12 cellular contexts compared by ENCODE assay signal in the genomic region with DNA sequence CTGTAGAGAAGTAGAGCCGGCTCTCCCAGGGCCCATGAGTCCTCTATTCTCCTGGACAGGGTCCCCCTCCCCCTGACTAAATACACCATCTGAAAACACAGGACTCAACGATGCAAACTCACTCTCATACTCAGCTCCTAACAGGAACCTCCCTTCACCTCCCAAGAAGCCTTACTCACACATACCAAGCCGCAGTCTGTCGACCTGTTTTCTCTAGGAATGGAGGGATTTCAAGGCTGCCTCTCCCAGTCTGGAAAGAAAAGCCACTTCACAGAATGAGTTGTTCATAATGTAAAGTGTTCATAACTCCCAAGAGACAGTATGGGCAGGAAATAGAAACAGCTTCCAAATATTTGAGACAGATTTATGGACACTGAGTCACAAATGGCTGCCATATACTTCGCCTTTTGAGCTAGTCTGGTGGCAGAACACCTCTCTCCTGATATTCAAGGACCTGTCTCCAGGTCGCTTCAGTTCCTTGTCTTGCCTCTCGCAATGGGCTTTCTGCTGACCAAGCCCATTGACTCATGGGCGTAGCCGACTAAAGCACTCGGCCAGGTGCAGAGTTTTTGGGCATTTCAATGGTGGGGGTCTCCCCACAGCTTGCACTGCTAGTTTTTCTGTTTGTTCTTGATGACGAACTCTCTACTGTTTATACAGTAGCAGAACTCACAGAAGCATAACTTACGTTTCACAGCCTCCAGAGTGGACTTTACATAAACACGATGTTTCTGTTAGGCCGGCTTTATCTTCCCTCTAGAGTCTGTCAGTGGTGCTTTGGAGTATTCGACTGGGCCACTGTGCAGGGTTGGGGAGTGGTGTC. TPM values are rescaled to one million over a fixed set of nuclear protein-coding genes. Genes with fewer than 3 reads are reported as not detected.
DNase-seq lines count a peak whose midpoint lies in the region; ATAC-seq and TF ChIP-seq lines count a peak whose summit lies in the region.
"Had no signal": no experiment of that assay in that cellular context is flagged by ENCODE, and none has a peak within 500 bp of the region (broad histone marks: within the 10 kb centered on the region; RNA-seq: fewer than 3 reads in every experiment).

No MANE protein-coding gene starts in this region.

- H3K27me3 ChIP-seq in ascending aorta (no peaks in the 10 kb centered on the region), testis (no peaks in the 10 kb centered on the region)
- H3K27me3 ChIP-seq: thyroid gland had no signal

- ATAC-seq in HG02870 (IDR thresholded peaks at IDR 0.05; ENCODE audit: unreplicated experiment) = no peak

- TF ChIP-seq POLR2A in testis (IDR thresholded peaks at IDR 0.05) = no peak

- DNase-seq in H4 (ENCODE audit: low spot score) (peak; percentile 44), ascending aorta (ENCODE audit: low spot score in 2 of 2) (peak in 1 of 2 donors; percentile 73), kidney tubule cell (ENCODE audit: low spot score) (peak; percentile 33), testis (no peak), GOT3 (lab: John Stamatoyannopoulos, UW) (no peak), mucosa of gallbladder (ENCODE audit: low spot score) (no peak)
- DNase-seq in activated CD4-positive, alpha-beta T cell treated with anti-CD3 and anti-CD28 coated beads for 48 hours = no peak
- DNase-seq: cortex of kidney, NCI-H69, thyroid gland had no signal

- TF ChIP-seq CTCF in ascending aorta (IDR thresholded peaks at IDR 0.05) (no peak), testis (IDR thresholded peaks at IDR 0.05) (no peak)

- H3K9me3 ChIP-seq in ascending aorta = no peaks in the 10 kb centered on the region
- H3K9me3 ChIP-seq in testis = no peaks in the 10 kb centered on the region
- H3K9me3 ChIP-seq: thyroid gland had no signal

- WGBS in testis, 2 donors = 67 to 79% methylated on average over 15 of the region's 15 CpGs

- H3K4me3 ChIP-seq in ascending aorta (peak overlapping the region in 1 of 2 donors; percentile 14), testis (no peak overlapping the region)
- H3K4me3 ChIP-seq: thyroid gland had no signal

- intact Hi-C loops in ascending aorta (cut with DNase I) (loop anchor here (1.0 kb wide), 1 partner anchor 17 kb away; no protein-coding TSS in a partner anchor), testis (cut with DNase I; ENCODE audit: low total_unique reads) (no loop called here)

- H3K36me3 ChIP-seq in ascending aorta = peaks cover 17 to 18% of the 10 kb centered on the region in 2 donors
- H3K36me3 ChIP-seq in testis (ENCODE audit: low read depth, missing control alignments) = no peaks in the 10 kb centered on the region
- H3K36me3 ChIP-seq: thyroid gland had no signal

- peaks cover 16 to 27% of the 10 kb centered on the region in 2 donors for H3K4me1 ChIP-seq in ascending aorta
- peaks cover 26% of the 10 kb centered on the region for H3K4me1 ChIP-seq in testis

- H3K27ac ChIP-seq in ascending aorta (peak overlapping the region; percentile 88 to 90), testis (peak overlapping the region; percentile 25 to 28)

RNA-seq across cellular contexts. Expression of a gene that starts 25.0 kb away (rescaled TPM):
- 0.31 TPM in 1 of 2 replicates, not detected in the other for total RNA-seq in H4 (2014; rRNA removed; shearing (Covaris generic))
- total RNA-seq in ascending aorta (46.8 TPM), testis (10 to 100 TPM in 1 of 2 donors, 1 to 10 TPM in 1; 4.7 to 12.4 TPM), mucosa of gallbladder (0.52 TPM)
- 5.0 TPM for polyA plus RNA-seq in testis (ENCODE audit: insufficient read depth, low read depth, low replicate concordance)
- total RNA-seq: T-helper 2 cell treated with Interferon-gamma antibody and Interleukin-4, amounts not matched to agents 100 ng/mL and 5 ng/mL, for 36 hours had no signal

RNA-seq across cellular contexts. Expression of a gene that starts 46.3 kb away (rescaled TPM):
- 19.5 and 20.8 TPM in 2 replicates for total RNA-seq in H4 (2014; rRNA removed; shearing (Covaris generic))
- 1.5 TPM for total RNA-seq in ascending aorta
- 10 to 100 TPM; 29.9 to 30.5 TPM for total RNA-seq in testis
- polyA plus RNA-seq in testis (ENCODE audit: insufficient read depth, low read depth, low replicate concordance) = 24.6 TPM
- total RNA-seq in mucosa of gallbladder = 17.3 TPM

RNA-seq across cellular contexts. Expression of a gene that starts 58.8 kb away (rescaled TPM):
- 17.9 and 19.9 TPM in 2 replicates for total RNA-seq in H4 (2014; rRNA removed; shearing (Covaris generic))
- total RNA-seq in ascending aorta (7.8 TPM), testis (10 to 100 TPM; 13.3 to 14.3 TPM), mucosa of gallbladder (15.9 TPM)
- polyA plus RNA-seq in testis (ENCODE audit: insufficient read depth, low read depth, low replicate concordance) = 11.6 TPM

Comparison
In these comparisons a context has a peak if more than half of its experiments do, and no peak if none do; other contexts are left out.
1. DNase-seq: peak in H4 (single experiment) and kidney tubule cell (single experiment); none in testis (single experiment), GOT3 (single experiment), mucosa of gallbladder (single experiment) and activated CD4-positive, alpha-beta T cell treated with anti-CD3 and anti-CD28 coated beads for 48 hours (single experiment).